Comparison of ENCODE assay signal across 28 cellular contexts in the genomic region with DNA sequence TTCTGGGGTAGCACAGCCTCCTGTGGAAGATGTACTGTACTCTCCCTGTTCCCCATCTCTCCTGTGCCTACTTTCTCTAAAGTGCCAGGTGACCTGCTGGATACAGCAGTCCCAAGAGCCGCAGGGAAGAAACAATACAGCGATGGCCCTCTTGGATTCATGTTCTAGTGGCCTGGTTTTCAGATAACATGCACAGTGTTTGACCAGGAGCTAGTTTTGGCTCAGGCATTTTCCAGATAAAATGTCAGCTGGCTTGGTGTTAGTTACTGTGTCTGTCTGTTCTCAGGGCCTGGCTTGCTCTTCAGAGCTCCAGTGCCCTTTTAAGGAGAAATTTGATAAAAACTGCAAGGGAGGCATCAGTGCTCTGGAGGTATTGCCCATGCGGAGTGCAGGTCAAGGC. TPM values are rescaled to one million over a fixed set of nuclear protein-coding genes. Genes with fewer than 3 reads are reported as not detected.
"Had no signal": no experiment of that assay in that cellular context is flagged by ENCODE, and none has a peak within 500 bp of the region (broad histone marks: within the 10 kb centered on the region; RNA-seq: fewer than 3 reads in every experiment).

No MANE protein-coding gene starts in this region.

- H3K9me3 Mint-ChIP-seq: activated CD4-positive, alpha-beta memory T cell treated with anti-CD3 and anti-CD28 coated beads, Interleukin-2, amount 10 ng/mL, durations not matched to agents 7 days and 5 days; activated CD4-positive, alpha-beta T cell treated with anti-CD3 and anti-CD28 coated beads, Interleukin-2, amount 10 ng/mL, durations not matched to agents 7 days and 5 days; activated naive CD4-positive, alpha-beta T cell treated with anti-CD3 and anti-CD28 coated beads, Interleukin-2, amount 50 U/mL, for 24 hours; activated T-helper 2 cell treated with anti-CD3 and anti-CD28 coated beads, Interferon-gamma antibody, Interleukin-2, Interleukin-4, amounts not matched to agents 10 μg/mL and 5 μg/mL and 100 μg/mL, durations not matched to agents 14 hours and 24 hours and 36 hours; naive thymus-derived CD4-positive, alpha-beta T cell; neural progenitor cell; stimulated activated effector memory CD8-positive, alpha-beta T cell treated with anti-CD3 and anti-CD28 coated beads, Interleukin-12 subunit alpha, Interleukin-12 subunit beta, amount 100 ng/mL, for 72 hours; stimulated activated naive CD8-positive, alpha-beta T cell treated with anti-CD3 and anti-CD28 coated beads, Interleukin-15, Interleukin-2, amounts not matched to agents 100 ng/mL and 50 ng/mL, for 24 hours; WTC11 had no signal

- H3K4me2 ChIP-seq: neural progenitor cell had no signal

- H3K4me3 ChIP-seq: breast epithelium, esophagus squamous epithelium, neural progenitor cell, sigmoid colon, tibial nerve had no signal

- H3K27ac Mint-ChIP-seq: activated CD4-positive, alpha-beta memory T cell treated with anti-CD3 and anti-CD28 coated beads, Interleukin-2, amount 10 ng/mL, durations not matched to agents 7 days and 5 days; activated CD4-positive, alpha-beta T cell treated with anti-CD3 and anti-CD28 coated beads, Interleukin-2, amount 10 ng/mL, durations not matched to agents 7 days and 5 days; activated naive CD4-positive, alpha-beta T cell treated with anti-CD3 and anti-CD28 coated beads, Interleukin-2, amount 50 U/mL, for 24 hours; activated T-helper 2 cell treated with anti-CD3 and anti-CD28 coated beads, Interferon-gamma antibody, Interleukin-2, Interleukin-4, amounts not matched to agents 10 μg/mL and 5 μg/mL and 100 μg/mL, durations not matched to agents 14 hours and 24 hours and 36 hours; naive thymus-derived CD4-positive, alpha-beta T cell; neural progenitor cell; stimulated activated effector memory CD8-positive, alpha-beta T cell treated with anti-CD3 and anti-CD28 coated beads, Interleukin-12 subunit alpha, Interleukin-12 subunit beta, amount 100 ng/mL, for 72 hours; stimulated activated naive CD8-positive, alpha-beta T cell treated with anti-CD3 and anti-CD28 coated beads, Interleukin-15, Interleukin-2, amounts not matched to agents 100 ng/mL and 50 ng/mL, for 24 hours; T-helper 17 cell; WTC11 had no signal

- H3K4me1 ChIP-seq: breast epithelium, esophagus squamous epithelium, neural progenitor cell, sigmoid colon, tibial nerve had no signal

- H3K36me3 ChIP-seq: breast epithelium, esophagus squamous epithelium, neural progenitor cell, sigmoid colon, tibial nerve had no signal

- H3K4me1 Mint-ChIP-seq: neural progenitor cell; stimulated activated effector memory CD8-positive, alpha-beta T cell treated with anti-CD3 and anti-CD28 coated beads, Interleukin-12 subunit alpha, Interleukin-12 subunit beta, amount 100 ng/mL, for 72 hours; WTC11 had no signal

- H3K27me3 ChIP-seq: breast epithelium, esophagus squamous epithelium, neural progenitor cell, sigmoid colon, tibial nerve had no signal

- H3K27me3 Mint-ChIP-seq: activated naive CD4-positive, alpha-beta T cell treated with anti-CD3 and anti-CD28 coated beads, Interleukin-2, amount 50 U/mL, for 24 hours; stimulated activated naive CD8-positive, alpha-beta T cell treated with anti-CD3 and anti-CD28 coated beads, Interleukin-15, Interleukin-2, amounts not matched to agents 100 ng/mL and 50 ng/mL, for 24 hours; T-helper 17 cell had no signal

- H3K27ac ChIP-seq: breast epithelium, epithelial cell of prostate, esophagus squamous epithelium, neural progenitor cell, sigmoid colon, tibial nerve had no signal

- H2AFZ ChIP-seq: neural progenitor cell had no signal

- H3K9me3 ChIP-seq: breast epithelium, esophagus squamous epithelium, sigmoid colon, tibial nerve had no signal

- H3K9ac ChIP-seq: neural progenitor cell had no signal

- DNase-seq: activated CD4-positive, alpha-beta memory T cell treated with anti-CD3 and anti-CD28 coated beads, Interleukin-2, amount 10 ng/mL, durations not matched to agents 7 days and 5 days; activated CD4-positive, alpha-beta T cell treated with anti-CD3 and anti-CD28 coated beads for 1 hour; activated CD4-positive, alpha-beta T cell treated with anti-CD3 and anti-CD28 coated beads, Interleukin-2, amount 10 ng/mL, durations not matched to agents 7 days and 5 days; activated T-cell treated with anti-CD3 and anti-CD28 coated beads, Interleukin-2, amount 50 U/mL, for 48 hours; effector CD8-positive, alpha-beta T cell; esophagus squamous epithelium; foreskin melanocyte; midbrain; naive thymus-derived CD4-positive, alpha-beta T cell; occipital lobe; sigmoid colon; small intestine; stimulated activated CD4-positive, alpha-beta T cell treated with anti-CD3 and anti-CD28 coated beads, Interleukin-4, amount 100 ng/mL, for 24 hours; T-helper 17 cell; T1000 had no signal

- ATAC-seq: naive thymus-derived CD4-positive, alpha-beta T cell; stimulated activated effector memory CD8-positive, alpha-beta T cell treated with anti-CD3 and anti-CD28 coated beads, Interleukin-12 subunit alpha, Interleukin-12 subunit beta, amount 100 ng/mL, for 72 hours; T-helper 17 cell; WTC11 had no signal

- H3K4me3 Mint-ChIP-seq: activated CD4-positive, alpha-beta memory T cell treated with anti-CD3 and anti-CD28 coated beads, Interleukin-2, amount 10 ng/mL, durations not matched to agents 7 days and 5 days; activated CD4-positive, alpha-beta T cell treated with anti-CD3 and anti-CD28 coated beads, Interleukin-2, amount 10 ng/mL, durations not matched to agents 7 days and 5 days; activated naive CD4-positive, alpha-beta T cell treated with anti-CD3 and anti-CD28 coated beads, Interleukin-2, amount 50 U/mL, for 24 hours; naive thymus-derived CD4-positive, alpha-beta T cell; neural progenitor cell; stimulated activated effector memory CD8-positive, alpha-beta T cell treated with anti-CD3 and anti-CD28 coated beads, Interleukin-12 subunit alpha, Interleukin-12 subunit beta, amount 100 ng/mL, for 72 hours; stimulated activated naive CD8-positive, alpha-beta T cell treated with anti-CD3 and anti-CD28 coated beads, Interleukin-15, Interleukin-2, amounts not matched to agents 100 ng/mL and 50 ng/mL, for 24 hours; T-helper 17 cell; WTC11 had no signal

- H3K36me3 Mint-ChIP-seq: activated naive CD4-positive, alpha-beta T cell treated with anti-CD3 and anti-CD28 coated beads, Interleukin-2, amount 50 U/mL, for 24 hours; naive thymus-derived CD4-positive, alpha-beta T cell; neural progenitor cell; stimulated activated effector memory CD8-positive, alpha-beta T cell treated with anti-CD3 and anti-CD28 coated beads, Interleukin-12 subunit alpha, Interleukin-12 subunit beta, amount 100 ng/mL, for 72 hours; WTC11 had no signal

RNA-seq across cellular contexts. Expression of a gene that starts 41.3 kb away (rescaled TPM):
- total RNA-seq: WTC11 had no signal
- polyA plus RNA-seq: naive thymus-derived CD4-positive, alpha-beta T cell had no signal

RNA-seq across cellular contexts. Expression of a gene that starts 56.7 kb away (rescaled TPM):
- total RNA-seq: activated CD4-positive, alpha-beta memory T cell treated with anti-CD3 and anti-CD28 coated beads, Interleukin-2, amount 10 ng/mL, durations not matched to agents 7 days and 5 days; activated CD4-positive, alpha-beta T cell treated with anti-CD3 and anti-CD28 coated beads, Interleukin-2, amount 10 ng/mL, durations not matched to agents 7 days and 5 days; activated T-helper 2 cell treated with anti-CD3 and anti-CD28 coated beads, Interferon-gamma antibody, Interleukin-2, Interleukin-4, amounts not matched to agents 10 μg/mL and 5 μg/mL and 100 μg/mL, durations not matched to agents 14 hours and 24 hours and 36 hours; breast epithelium; dermis microvascular lymphatic vessel endothelial cell; glomerular endothelial cell; naive thymus-derived CD4-positive, alpha-beta T cell; occipital lobe; sigmoid colon; subcutaneous adipose tissue; T-helper 17 cell; tibial nerve; urinary bladder had no signal
- polyA plus RNA-seq: naive thymus-derived CD4-positive, alpha-beta T cell; small intestine had no signal
